9 cellular contexts compared by ENCODE assay signal in the genomic region with DNA sequence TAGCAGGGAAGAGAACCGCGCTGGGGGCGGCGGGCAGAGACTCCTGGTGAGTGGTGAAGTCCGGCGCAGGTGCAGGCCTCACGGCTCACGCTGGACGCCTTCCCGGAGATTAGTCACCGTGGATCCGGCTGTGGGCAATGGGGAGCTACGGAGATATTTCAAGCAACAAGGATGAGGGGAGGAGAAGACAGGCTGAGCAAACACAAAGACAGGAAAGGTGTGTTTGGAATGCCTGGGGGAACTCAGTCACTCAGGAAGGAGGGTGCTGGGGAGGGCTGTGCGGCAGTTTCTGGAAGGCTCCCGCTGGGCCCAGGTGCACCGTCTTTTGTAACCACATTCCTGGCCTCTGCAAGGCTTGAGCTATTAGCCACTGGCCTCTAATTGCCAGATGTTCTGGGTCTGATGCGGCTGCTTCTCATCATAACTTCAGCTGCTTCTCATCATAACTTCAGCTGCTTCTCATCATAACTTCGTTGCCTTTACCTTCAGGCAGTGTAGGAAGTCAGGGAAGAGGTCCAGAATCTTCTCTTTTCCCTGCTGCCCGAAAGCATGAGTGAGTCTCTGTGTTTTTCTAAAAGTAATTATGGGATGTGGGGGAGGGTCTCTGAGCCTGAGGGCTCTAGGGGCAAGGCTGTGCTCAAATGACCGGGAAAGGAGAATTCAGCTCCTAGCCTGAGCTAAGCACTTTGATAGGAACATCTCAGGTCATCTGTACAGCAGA.
A peak's percentile ranks its signal among the peaks of the same experiment; 100 is the strongest.
DNase-seq lines count a peak whose midpoint lies in the region; ATAC-seq and TF ChIP-seq lines count a peak whose summit lies in the region.
"Had no signal": no experiment of that assay in that cellular context is flagged by ENCODE, and none has a peak within 500 bp of the region (broad histone marks: within the 10 kb centered on the region; RNA-seq: fewer than 3 reads in every experiment).

No MANE protein-coding gene starts in this region.

- no peaks in the 10 kb centered on the region for H3K36me3 Mint-ChIP-seq in activated T-cell treated with anti-CD3 and anti-CD28 coated beads, Interleukin-2, amount 50 U/mL, for 4 hours (ENCODE audit: insufficient read depth)

- ATAC-seq in left cardiac atrium (peak; percentile 23 to 84), HG03045 (IDR thresholded peaks at IDR 0.05; ENCODE audit: unreplicated experiment) (no peak)
- no peak for ATAC-seq in activated T-cell treated with anti-CD3 and anti-CD28 coated beads, Interleukin-2, amount 50 U/mL, for 4 hours

- H3K9me3 ChIP-seq in SK-N-MC (ENCODE audit: low read depth, low read length) (no peaks in the 10 kb centered on the region), prostate gland (no peaks in the 10 kb centered on the region)
- H3K9me3 ChIP-seq: colonic mucosa had no signal

- no peak overlapping the region for H3K4me3 ChIP-seq in SK-N-MC
- H3K4me3 ChIP-seq in prostate gland, result peak overlapping the region in 1 of 2 donors; percentile 1
- H3K4me3 ChIP-seq: colonic mucosa had no signal

- no peak overlapping the region for H3K9ac ChIP-seq in SK-N-MC (ENCODE audit: insufficient read length)

- 31% methylated on average over 20 of the region's 20 CpGs for WGBS in prostate gland

- H3K9me3 Mint-ChIP-seq in activated T-cell treated with anti-CD3 and anti-CD28 coated beads, Interleukin-2, amount 50 U/mL, for 4 hours, result peaks cover 3% of the 10 kb centered on the region

- peak overlapping the region; percentile 69; the same call in 1 of the 2 replicates for H3K27ac ChIP-seq in SK-N-MC
- peak overlapping the region; percentile 67 to 72 for H3K27ac ChIP-seq in prostate gland
- H3K27ac ChIP-seq: colonic mucosa had no signal

- no peak for TF ChIP-seq CTCF in prostate gland (IDR thresholded peaks at IDR 0.05)

- no peaks in the 10 kb centered on the region for H3K27me3 Mint-ChIP-seq in activated T-cell treated with anti-CD3 and anti-CD28 coated beads, Interleukin-2, amount 50 U/mL, for 4 hours (ENCODE audit: low read depth)

- H3K4me1 ChIP-seq in prostate gland (replicated peaks), result peaks cover 12% of the 10 kb centered on the region
- H3K4me1 ChIP-seq: colonic mucosa had no signal

- H3K27me3 ChIP-seq in prostate gland (replicated peaks; ENCODE audit: insufficient read depth), result no peaks in the 10 kb centered on the region
- H3K27me3 ChIP-seq: colonic mucosa had no signal

- no peaks in the 10 kb centered on the region for H3K4me1 Mint-ChIP-seq in activated T-cell treated with anti-CD3 and anti-CD28 coated beads, Interleukin-2, amount 50 U/mL, for 4 hours (ENCODE audit: low read depth)

- peak; percentile 42 for DNase-seq in H4 (ENCODE audit: low spot score)
- no peak for DNase-seq in SK-N-MC (ENCODE audit: low read depth, low spot score)
- no peak for DNase-seq in left cardiac atrium
- peak; percentile 87 for DNase-seq in prostate gland (ENCODE audit: low spot score)
- no peak for DNase-seq in activated T-cell treated with anti-CD3 and anti-CD28 coated beads, Interleukin-2, amount 50 U/mL, for 4 hours
- no peak for DNase-seq in NCI-H1092 treated with DMSO at 0.1 percent for 48 hours (lab: John Stamatoyannopoulos, UW)
- DNase-seq in stimulated activated naive CD4-positive, alpha-beta T cell (lab: John Stamatoyannopoulos, UW), result no peak
- DNase-seq: colonic mucosa had no signal

- H3K4me3 Mint-ChIP-seq in activated T-cell treated with anti-CD3 and anti-CD28 coated beads, Interleukin-2, amount 50 U/mL, for 4 hours, result no peak overlapping the region

- intact Hi-C loops in left cardiac atrium (cut with DNase I) (no loop called here), prostate gland (cut with DNase I) (no loop called here)

- H3K36me3 ChIP-seq in SK-N-MC (ENCODE audit: insufficient read depth, low read length) (peaks cover 14% of the 10 kb centered on the region), prostate gland (no peaks in the 10 kb centered on the region)
- H3K36me3 ChIP-seq: colonic mucosa had no signal

- TF ChIP-seq POLR2A in prostate gland (IDR thresholded peaks at IDR 0.05), result no peak

Comparison
In these comparisons a context has a peak if more than half of its experiments do, and no peak if none do; other contexts are left out.
1. DNase-seq: peak in H4 (single experiment) and prostate gland (single experiment); none in SK-N-MC (single experiment), left cardiac atrium (single experiment), activated T-cell treated with anti-CD3 and anti-CD28 coated beads, Interleukin-2, amount 50 U/mL, for 4 hours (single experiment), NCI-H1092 treated with DMSO at 0.1 percent for 48 hours (single experiment) and stimulated activated naive CD4-positive, alpha-beta T cell (0 of 6).
2. ATAC-seq: peak in left cardiac atrium (2 of 2); none in activated T-cell treated with anti-CD3 and anti-CD28 coated beads, Interleukin-2, amount 50 U/mL, for 4 hours (0 of 2) and HG03045 (single experiment).